Comparison of ENCODE assay signal across 23 cellular contexts in the genomic region with DNA sequence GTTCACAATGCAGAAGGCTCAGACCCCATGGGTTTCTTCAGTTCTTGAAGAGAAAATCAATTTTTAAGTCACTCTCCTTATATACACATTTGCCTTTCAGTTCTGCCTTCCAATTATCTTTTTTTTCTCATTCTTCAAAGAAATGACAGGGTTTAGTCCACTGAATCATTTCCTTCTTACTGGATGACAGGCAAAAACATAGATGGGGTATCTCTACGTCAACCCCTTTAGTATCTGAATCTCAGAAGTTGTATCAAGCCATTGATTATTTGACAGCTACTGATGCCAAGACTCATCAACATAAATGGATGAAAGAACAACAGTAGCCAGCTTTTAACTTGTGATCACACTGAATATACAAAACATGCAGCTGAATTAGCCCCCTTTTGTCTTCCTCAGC. TPM values are rescaled to one million over a fixed set of nuclear protein-coding genes. Genes with fewer than 3 reads are reported as not detected.
DNase-seq lines count a peak whose midpoint lies in the region; ATAC-seq and TF ChIP-seq lines count a peak whose summit lies in the region.
"Had no signal": no experiment of that assay in that cellular context is flagged by ENCODE, and none has a peak within 500 bp of the region (broad histone marks: within the 10 kb centered on the region; RNA-seq: fewer than 3 reads in every experiment).

No MANE protein-coding gene starts in this region.

- peak; percentile 55 to 72 for ATAC-seq in activated CD4-positive, CD25-positive, alpha-beta regulatory T cell treated with anti-CD3 and anti-CD28 coated beads, Interleukin-2, amount 50 U/mL, for 24 hours
- ATAC-seq in activated B cell treated with CpG ODN at 0.5 μM for 24 hours (ENCODE audit: low read depth) (no peak), HG03469 (IDR thresholded peaks at IDR 0.05; ENCODE audit: unreplicated experiment) (no peak)
- peak; percentile 70 for ATAC-seq in stimulated activated effector memory CD8-positive, alpha-beta T cell treated with anti-CD3 and anti-CD28 coated beads, Interleukin-12 subunit alpha, Interleukin-12 subunit beta, amount 100 ng/mL, for 72 hours
- ATAC-seq: CD8-positive, alpha-beta T cell; GM23338 had no signal

- DNase-seq in activated CD4-positive, CD25-positive, alpha-beta regulatory T cell treated with anti-CD3 and anti-CD28 coated beads, Interleukin-2, amount 50 U/mL, for 72 hours: no peak
- DNase-seq in MM.1S: no peak
- no peak for DNase-seq in activated B cell treated with CpG ODN at 0.5 μM for 24 hours
- DNase-seq in stimulated activated effector memory CD8-positive, alpha-beta T cell treated with anti-CD3 and anti-CD28 coated beads, Interleukin-12 subunit alpha, Interleukin-12 subunit beta, amount 100 ng/mL, for 72 hours (ENCODE audit: low spot score in 2 of 2): no peak
- no peak for DNase-seq in HFFc6
- no peak for DNase-seq in NCI-H446 treated with DMSO at 0.1 percent for 48 hours (lab: John Stamatoyannopoulos, UW)
- DNase-seq: C1 segment of cervical spinal cord; Calu3; CD8-positive, alpha-beta T cell; DMS153; KBM-7; NCI-H1105 treated with DMSO at 0.1 percent for 48 hours; NCI-H2081; NCI-H2171 treated with DMSO at 0.1 percent for 48 hours; NCI-H510A; NCI-H774; Peyer's patch; SJCRH30 had no signal

- peaks cover 85% of the 10 kb centered on the region for H3K79me2 ChIP-seq in MM.1S (ENCODE audit: low read length)

- H3K4me3 ChIP-seq in MM.1S (ENCODE audit: low read length): no peak overlapping the region
- H3K4me3 ChIP-seq: GM23338, HAP-1, Peyer's patch, SJCRH30 had no signal

- H3K9me2 ChIP-seq in MM.1S (replicated peaks; ENCODE audit: insufficient read depth, low read length): no peaks in the 10 kb centered on the region

- TF ChIP-seq CTCF in MM.1S (IDR thresholded peaks at IDR 0.05; ENCODE audit: low read length) (no peak), activated B cell treated with CpG ODN at 0.5 μM for 24 hours (IDR thresholded peaks at IDR 0.05) (no peak), HFFc6 (IDR thresholded peaks at IDR 0.05) (no peak)

- H3K36me3 ChIP-seq in MM.1S (replicated peaks; ENCODE audit: insufficient read depth, low read length): peaks cover 17% of the 10 kb centered on the region
- H3K36me3 ChIP-seq: HAP-1, SJCRH30 had no signal

- peaks cover 61% of the 10 kb centered on the region for H3F3A ChIP-seq in MM.1S (ENCODE audit: insufficient read depth, low read length)

- no peaks in the 10 kb centered on the region for H3K9me3 Mint-ChIP-seq in activated B cell treated with CpG ODN at 0.5 μM for 24 hours
- no peaks in the 10 kb centered on the region for H3K9me3 Mint-ChIP-seq in stimulated activated effector memory CD8-positive, alpha-beta T cell treated with anti-CD3 and anti-CD28 coated beads, Interleukin-12 subunit alpha, Interleukin-12 subunit beta, amount 100 ng/mL, for 72 hours
- no peaks in the 10 kb centered on the region for H3K9me3 Mint-ChIP-seq in HFFc6
- H3K9me3 Mint-ChIP-seq: CD8-positive, alpha-beta T cell; GM23338 had no signal

- intact Hi-C loops in activated B cell treated with CpG ODN at 0.5 μM for 24 hours (cut with micrococcal nuclease): no loop called here

- no peaks in the 10 kb centered on the region for H3K27me3 ChIP-seq in MM.1S (replicated peaks; ENCODE audit: insufficient read depth, low read length)
- H3K27me3 ChIP-seq: Peyer's patch, SJCRH30 had no signal

- H2AFZ ChIP-seq in MM.1S (ENCODE audit: low read length): no peak overlapping the region
- H2AFZ ChIP-seq: GM23338 had no signal

- peaks cover 55% of the 10 kb centered on the region for H3K4me1 ChIP-seq in MM.1S (ENCODE audit: low read length)

- H4K20me1 ChIP-seq in MM.1S (ENCODE audit: insufficient read depth, low read length): 0 out of 2 replicates have a peak, but pooled peaks cover 3% of the 10 kb centered on the region

- H3K27me3 Mint-ChIP-seq in activated B cell treated with CpG ODN at 0.5 μM for 24 hours: no peaks in the 10 kb centered on the region
- H3K27me3 Mint-ChIP-seq in HFFc6 (ENCODE audit: insufficient read depth): no peaks in the 10 kb centered on the region

- peak overlapping the region; percentile 13 for H3K27ac Mint-ChIP-seq in activated B cell treated with CpG ODN at 0.5 μM for 24 hours
- H3K27ac Mint-ChIP-seq in stimulated activated effector memory CD8-positive, alpha-beta T cell treated with anti-CD3 and anti-CD28 coated beads, Interleukin-12 subunit alpha, Interleukin-12 subunit beta, amount 100 ng/mL, for 72 hours: peak overlapping the region; percentile 18
- H3K27ac Mint-ChIP-seq in HFFc6: no peak overlapping the region
- H3K27ac Mint-ChIP-seq: CD8-positive, alpha-beta T cell; GM23338 had no signal

- no peak overlapping the region for H3K4me3 Mint-ChIP-seq in activated B cell treated with CpG ODN at 0.5 μM for 24 hours
- H3K4me3 Mint-ChIP-seq in stimulated activated effector memory CD8-positive, alpha-beta T cell treated with anti-CD3 and anti-CD28 coated beads, Interleukin-12 subunit alpha, Interleukin-12 subunit beta, amount 100 ng/mL, for 72 hours: no peak overlapping the region
- no peak overlapping the region for H3K4me3 Mint-ChIP-seq in HFFc6
- H3K4me3 Mint-ChIP-seq: CD8-positive, alpha-beta T cell; GM23338 had no signal

- H3K9me3 ChIP-seq in MM.1S (replicated peaks; ENCODE audit: insufficient read depth, low read length): no peaks in the 10 kb centered on the region
- H3K9me3 ChIP-seq: HAP-1, Peyer's patch, SJCRH30 had no signal

- POLR2A ChIA-PET in activated B cell treated with CpG ODN at 0.5 μM for 24 hours (lab: Charles Lee): interaction anchor here (0.6 to 1.5 kb wide), 4 partner anchors 14 to 104 kb away, joined by 3 to 4 read pairs (median 4); partner anchors contain the start of gene ARPP19

- CTCF ChIA-PET in activated B cell treated with CpG ODN at 0.5 μM for 24 hours (lab: Charles Lee): interaction anchor here (2.4 kb wide), 1 partner anchor 58 kb away, joined by 7 read pairs; no protein-coding TSS in a partner anchor

- H3K36me3 Mint-ChIP-seq in activated B cell treated with CpG ODN at 0.5 μM for 24 hours (ENCODE audit: low read depth) (peaks cover 70% of the 10 kb centered on the region), HFFc6 (ENCODE audit: low read depth) (peaks cover 40% of the 10 kb centered on the region)
- H3K36me3 Mint-ChIP-seq in stimulated activated effector memory CD8-positive, alpha-beta T cell treated with anti-CD3 and anti-CD28 coated beads, Interleukin-12 subunit alpha, Interleukin-12 subunit beta, amount 100 ng/mL, for 72 hours: peaks cover 84% of the 10 kb centered on the region

- peak overlapping the region; percentile 46; the same call in 1 of the 2 replicates for H3K27ac ChIP-seq in MM.1S (ENCODE audit: low read length)
- H3K27ac ChIP-seq: 22Rv1, Peyer's patch, SJCRH30 had no signal

- H3K4me1 Mint-ChIP-seq in activated B cell treated with CpG ODN at 0.5 μM for 24 hours (peaks cover 60% of the 10 kb centered on the region), HFFc6 (ENCODE audit: low read depth) (peaks cover 40% of the 10 kb centered on the region)
- H3K4me1 Mint-ChIP-seq in stimulated activated effector memory CD8-positive, alpha-beta T cell treated with anti-CD3 and anti-CD28 coated beads, Interleukin-12 subunit alpha, Interleukin-12 subunit beta, amount 100 ng/mL, for 72 hours: peaks cover 37% of the 10 kb centered on the region

- H3K9ac ChIP-seq in MM.1S (ENCODE audit: low read length): no peak overlapping the region

- peak overlapping the region; percentile 71; the same call in 1 of the 2 replicates for H3K4me2 ChIP-seq in MM.1S (ENCODE audit: low read depth, low read length)
- H3K4me2 ChIP-seq: GM23338 had no signal

RNA-seq across cellular contexts. Expression of gene ATOSA, which starts 6.5 kb away (rescaled TPM):
- 73.8 and 96.8 TPM in 2 replicates for total RNA-seq in activated B cell treated with CpG ODN at 0.5 μM for 24 hours
- 10 to 100 TPM; 17.3 to 28.2 (median 22.0) TPM for total RNA-seq in HFFc6 (2021; fragmentation: NEBNext Ultra II Directional; extraction: Animal tissue kit (Norgen Biotek cat#: 25700))

Comparison
In these comparisons a context has a peak if more than half of its experiments do, and no peak if none do; other contexts are left out.
1. ATAC-seq: peak in activated CD4-positive, CD25-positive, alpha-beta regulatory T cell treated with anti-CD3 and anti-CD28 coated beads, Interleukin-2, amount 50 U/mL, for 24 hours (2 of 2) and stimulated activated effector memory CD8-positive, alpha-beta T cell treated with anti-CD3 and anti-CD28 coated beads, Interleukin-12 subunit alpha, Interleukin-12 subunit beta, amount 100 ng/mL, for 72 hours (single experiment); none in activated B cell treated with CpG ODN at 0.5 μM for 24 hours (single experiment) and HG03469 (single experiment).